8 cellular contexts compared by ENCODE assay signal in genomic region chr10:110225441-110225755, GRCh38. TPM values are rescaled to one million over a fixed set of nuclear protein-coding genes. Genes with fewer than 3 reads are reported as not detected.
DNase-seq lines count a peak whose midpoint lies in the region; ATAC-seq, FAIRE-seq and TF ChIP-seq lines count a peak whose summit lies in the region.

No MANE protein-coding gene starts in this region.

- TF ChIP-seq CTCF in HepG2 (CRISPR knock-in tag; IDR thresholded peaks at IDR 0.05), result no peak
- TF ChIP-seq CTCF in uterus (IDR thresholded peaks at IDR 0.05), result peak in 1 of 4 experiments; percentile 4

- no peak overlapping the region for H3K27ac ChIP-seq in HepG2 (ENCODE audit: extremely low read length, insufficient read depth, low read length)
- H3K27ac ChIP-seq in uterus, result peak overlapping the region; percentile 95 to 99

- no peaks in the 10 kb centered on the region for H3K79me2 ChIP-seq in HepG2 (ENCODE audit: insufficient read depth, low read length)

- H3K4me3 ChIP-seq in HepG2 (replicated peaks in 1 of 3; ENCODE audit: insufficient read depth in 1 of 3, low read depth in 2 of 3, low read length in 3 of 3), result peak overlapping the region; percentile 71 to 82 (median 76)
- H3K4me3 ChIP-seq in uterus, result peak overlapping the region; percentile 81 to 95

- in situ Hi-C loops in HepG2 (cut with HindIII; ENCODE audit: extremely low pct_ligation_motif_present, low pct_unique_long_range_greater_than_20kb), result no loop called here

- no peaks in the 10 kb centered on the region for H3K27me3 ChIP-seq in HepG2 (ENCODE audit: control insufficient read depth in 1 of 2, insufficient read depth in 2 of 2, low read length in 2 of 2)
- no peaks in the 10 kb centered on the region for H3K27me3 ChIP-seq in uterus

- no peak for FAIRE-seq in HepG2 (lab: Jason Lieb, UNC)

- H3K27me3 Mint-ChIP-seq in activated T-helper 2 cell treated with anti-CD3 and anti-CD28 coated beads, Interferon-gamma antibody, Interleukin-2, Interleukin-4, amounts not matched to agents 10 μg/mL and 5 μg/mL and 100 μg/mL, durations not matched to agents 14 hours and 24 hours and 36 hours (ENCODE audit: low read depth), result peaks cover 16% of the 10 kb centered on the region

- peak overlapping the region; percentile 90 for H3K4me2 ChIP-seq in HepG2 (ENCODE audit: low read depth, low read length)

- TF ChIP-seq EP300 in HepG2 (IDR thresholded peaks at IDR 0.05; ENCODE audit: low read depth in 2 of 2, low read length in 2 of 2) (no peak), HepG2 (CRISPR knock-in tag; IDR thresholded peaks at IDR 0.05; ENCODE audit: borderline replicate concordance) (no peak)

- H3K9ac ChIP-seq in HepG2 (ENCODE audit: insufficient read depth, low read depth, low read length), result peak overlapping the region; percentile 47

- H2AFZ ChIP-seq in HepG2 (ENCODE audit: low read length), result no peak overlapping the region

- H3K36me3 Mint-ChIP-seq in activated T-helper 2 cell treated with anti-CD3 and anti-CD28 coated beads, Interferon-gamma antibody, Interleukin-2, Interleukin-4, amounts not matched to agents 10 μg/mL and 5 μg/mL and 100 μg/mL, durations not matched to agents 14 hours and 24 hours and 36 hours (ENCODE audit: low read depth), result peaks cover 13% of the 10 kb centered on the region

- CTCF ChIA-PET in HepG2 (lab: Yijun Ruan, JAX; ENCODE audit: low intra/inter-chr PET ratio, low total read pairs), result interaction anchor here (0.9 kb wide), 1 partner anchor 89 kb away, joined by 3 read pairs; no protein-coding TSS in a partner anchor

- H3K4me1 ChIP-seq in HepG2 (ENCODE audit: insufficient read depth, low read length) (peaks cover 28% of the 10 kb centered on the region), uterus (peaks cover 0 to 5% of the 10 kb centered on the region in 2 donors)

- H3K4me3 Mint-ChIP-seq in activated T-helper 2 cell treated with anti-CD3 and anti-CD28 coated beads, Interferon-gamma antibody, Interleukin-2, Interleukin-4, amounts not matched to agents 10 μg/mL and 5 μg/mL and 100 μg/mL, durations not matched to agents 14 hours and 24 hours and 36 hours (ENCODE audit: low read depth), result peak overlapping the region; percentile 75

- intact Hi-C loops in activated T-helper 2 cell treated with anti-CD3 and anti-CD28 coated beads, Interferon-gamma antibody, Interleukin-2, Interleukin-4, amounts not matched to agents 10 μg/mL and 5 μg/mL and 100 μg/mL, durations not matched to agents 14 hours and 24 hours and 36 hours (cut with micrococcal nuclease), result loop anchor here (1.0 to 10.0 kb wide), 7 partner anchors 14 to 692 kb away; partner anchors contain the start of genes ADD3, BBIP1, SHOC2 and SMC3
- intact Hi-C loops in HepG2 (cut with micrococcal nuclease; ENCODE audit: unreplicated experiment), result loop anchor here (1.0 to 5.0 kb wide), 2 partner anchors 54 to 342 kb away; partner anchors contain the start of gene SMC3
- intact Hi-C loops in uterus (cut with DNase I; ENCODE audit: low total_unique reads), result no loop called here
- intact Hi-C loops in sciatic nerve (cut with DNase I), result no loop called here

- H3K9me3 Mint-ChIP-seq in activated T-helper 2 cell treated with anti-CD3 and anti-CD28 coated beads, Interferon-gamma antibody, Interleukin-2, Interleukin-4, amounts not matched to agents 10 μg/mL and 5 μg/mL and 100 μg/mL, durations not matched to agents 14 hours and 24 hours and 36 hours, result no peaks in the 10 kb centered on the region

- peaks cover 23% of the 10 kb centered on the region for H4K20me1 ChIP-seq in HepG2 (ENCODE audit: insufficient read depth, low read length)

- DNase-seq in activated T-helper 2 cell treated with anti-CD3 and anti-CD28 coated beads, Interferon-gamma antibody, Interleukin-2, Interleukin-4, amounts not matched to agents 10 μg/mL and 5 μg/mL and 100 μg/mL, durations not matched to agents 14 hours and 24 hours and 36 hours (ENCODE audit: low spot score), result no peak
- DNase-seq in HepG2 (ENCODE audit: low spot score), result no peak
- no peak for DNase-seq in uterus
- DNase-seq in 8988T, result no peak
- no peak for DNase-seq in sciatic nerve (ENCODE audit: low spot score)
- DNase-seq in NCI-H226, result no peak

- WGBS in HepG2 (ENCODE audit: low lambda C conversion rate), result 3% methylated on average over 8 of the region's 8 CpGs

- H3K27ac Mint-ChIP-seq in activated T-helper 2 cell treated with anti-CD3 and anti-CD28 coated beads, Interferon-gamma antibody, Interleukin-2, Interleukin-4, amounts not matched to agents 10 μg/mL and 5 μg/mL and 100 μg/mL, durations not matched to agents 14 hours and 24 hours and 36 hours, result peak overlapping the region; percentile 72

- peaks cover 40% of the 10 kb centered on the region for H3K4me1 Mint-ChIP-seq in activated T-helper 2 cell treated with anti-CD3 and anti-CD28 coated beads, Interferon-gamma antibody, Interleukin-2, Interleukin-4, amounts not matched to agents 10 μg/mL and 5 μg/mL and 100 μg/mL, durations not matched to agents 14 hours and 24 hours and 36 hours (ENCODE audit: low read depth)

- POLR2A ChIA-PET in HepG2 (lab: Yijun Ruan, JAX), result no interaction called here

- ATAC-seq in GM18499 (IDR thresholded peaks at IDR 0.05; ENCODE audit: insufficient read depth, unreplicated experiment) (peak; percentile 3), HG02678 (IDR thresholded peaks at IDR 0.05; ENCODE audit: unreplicated experiment) (peak; percentile 2), HepG2 (no peak), sciatic nerve (no peak)

- BruUV-seq in HepG2 (replicated peaks; lab: Mats Ljungman, UMichigan), result no TSS peak

- TF ChIP-seq RAD21 in HepG2 (CRISPR knock-in tag; IDR thresholded peaks at IDR 0.05), result no peak

- H3K36me3 ChIP-seq in HepG2 (replicated peaks in 1 of 2; ENCODE audit: control insufficient read depth in 1 of 2, insufficient read depth in 2 of 2, low read length in 2 of 2) (peaks cover 2 to 11% of the 10 kb centered on the region in 2 experiments; a peak in 4 of 5 replicates), uterus (no peaks in the 10 kb centered on the region)

- H3K9me3 ChIP-seq in HepG2 (ENCODE audit: low read length) (no peaks in the 10 kb centered on the region), uterus (no peaks in the 10 kb centered on the region)

- no peak for TF ChIP-seq POLR2A in HepG2 (IDR thresholded peaks at IDR 0.05; ENCODE audit: insufficient read depth in 1 of 2, low read depth in 2 of 2, low read length in 2 of 2)
- TF ChIP-seq POLR2A in uterus (IDR thresholded peaks at IDR 0.05), result no peak

TF ChIP-seq in HepG2, 621 proteins besides CTCF, POLR2A, EP300 and RAD21:
- TF ChIP-seq MYC (CRISPR knock-in tag; IDR thresholded peaks at IDR 0.05; ENCODE audit: borderline replicate concordance) (no peak), ZNF724P (CRISPR knock-in tag; IDR thresholded peaks at IDR 0.05; ENCODE audit: borderline replicate concordance) (no peak), ZMYM3 (CRISPR knock-in tag; IDR thresholded peaks at IDR 0.05) (0 out of 2 replicates have a peak, but pooled peaks have one; percentile 2), XRCC5 (optimal IDR thresholded peaks at IDR 0.05; ENCODE audit: low read length) (no peak), KDM6A (CRISPR knock-in tag; IDR thresholded peaks at IDR 0.05; ENCODE audit: low read depth) (no peak), ZNF362 (CRISPR knock-in tag; IDR thresholded peaks at IDR 0.05; ENCODE audit: borderline replicate concordance) (no peak), SP2 (CRISPR knock-in tag; IDR thresholded peaks at IDR 0.05) (no peak), HNF4G (IDR thresholded peaks at IDR 0.05; ENCODE audit: borderline replicate concordance, low read depth, low read length) (no peak), HNF4G (CRISPR knock-in tag; IDR thresholded peaks at IDR 0.05; ENCODE audit: borderline replicate concordance, low read depth) (no peak)
TF ChIP-seq in HepG2: peak in this region for 1.

RNA-seq across cellular contexts. Expression of gene MXI1, which starts 18.0 kb away (rescaled TPM):
- total RNA-seq in activated T-helper 2 cell treated with anti-CD3 and anti-CD28 coated beads, Interferon-gamma antibody, Interleukin-2, Interleukin-4, amounts not matched to agents 10 μg/mL and 5 μg/mL and 100 μg/mL, durations not matched to agents 14 hours and 24 hours and 36 hours, result 12.2 and 14.6 TPM in 2 replicates
- total RNA-seq in HepG2 (2016; rRNA removed; fragmentation: Illumina TruSeq; extraction: Trizol), result 6.6 and 10.1 TPM in 2 replicates
- total RNA-seq in HepG2 (2016; cell fraction: cytosol; rRNA removed; fragmentation: Illumina TruSeq; extraction: Trizol; ENCODE audit: low read depth), result 4.5 and 5.3 TPM in 2 replicates
- 6.8 TPM in 2 replicates for total RNA-seq in HepG2 (2016; cell fraction: insoluble cytoplasmic fraction; rRNA removed; fragmentation: Illumina TruSeq; extraction: Trizol)
- total RNA-seq in HepG2 (2016; cell fraction: membrane; rRNA removed; fragmentation: Illumina TruSeq; extraction: Trizol), result 12.9 and 14.7 TPM in 2 replicates
- total RNA-seq in HepG2 (2016; cell fraction: nucleus; rRNA removed; fragmentation: Illumina TruSeq; extraction: Trizol), result 5.4 and 5.6 TPM in 2 replicates
- 22.0 and 22.2 TPM in 2 replicates for polyA plus RNA-seq in HepG2 (2011; rRNA removed)
- 13.1 and 16.9 TPM in 2 replicates for polyA plus RNA-seq in HepG2 (2011; cell fraction: cytosol; rRNA removed)
- polyA plus RNA-seq in HepG2 (2011; cell fraction: nucleus; rRNA removed), result 9.3 and 11.4 TPM in 2 replicates
- 39.3 and 44.8 TPM in 2 replicates for polyA plus RNA-seq in HepG2 (2012)
- 6.1 and 7.9 TPM in 2 replicates for polyA plus RNA-seq in HepG2 (2016; cell fraction: cytosol; fragmentation: Illumina TruSeq; extraction: Trizol; ENCODE audit: low read depth)
- 7.9 and 8.0 TPM in 2 replicates for polyA plus RNA-seq in HepG2 (2016; cell fraction: insoluble cytoplasmic fraction; fragmentation: Illumina TruSeq; extraction: Trizol; ENCODE audit: low read depth)
- polyA plus RNA-seq in HepG2 (2016; cell fraction: membrane; fragmentation: Illumina TruSeq; extraction: Trizol; ENCODE audit: low read depth), result 12.7 and 14.2 TPM in 2 replicates
- polyA plus RNA-seq in HepG2 (2016; cell fraction: nucleus; fragmentation: Illumina TruSeq; extraction: Trizol; ENCODE audit: insufficient read depth, low read depth), result 16.1 and 16.4 TPM in 2 replicates
- 12.4 and 19.6 TPM in 2 replicates for polyA minus RNA-seq in HepG2 (2011; rRNA and poly(A)+ RNA removed; ENCODE audit: low replicate concordance)
- polyA minus RNA-seq in HepG2 (2011; cell fraction: cytosol; rRNA and poly(A)+ RNA removed), result 23.8 and 27.6 TPM in 2 replicates
- 25.0 and 35.5 TPM in 2 replicates for polyA minus RNA-seq in HepG2 (2011; cell fraction: nucleus; rRNA and poly(A)+ RNA removed)
- total RNA-seq in uterus, result 10 to 100 TPM; 27.4 to 52.9 (median 51.6) TPM
- total RNA-seq in sciatic nerve, result 72.2 TPM

Comparison
In these comparisons a context has a peak if more than half of its experiments do, and no peak if none do; other contexts are left out.
1. ATAC-seq: peak in GM18499 (single experiment) and HG02678 (single experiment); none in HepG2 (single experiment) and sciatic nerve (single experiment).
2. intact Hi-C loops: an anchor here in activated T-helper 2 cell treated with anti-CD3 and anti-CD28 coated beads, Interferon-gamma antibody, Interleukin-2, Interleukin-4, amounts not matched to agents 10 μg/mL and 5 μg/mL and 100 μg/mL, durations not matched to agents 14 hours and 24 hours and 36 hours (1.0 to 10.0 kb wide) and HepG2 (1.0 to 5.0 kb wide); none called in uterus and sciatic nerve.